Comparison of ENCODE assay signal across 8 cellular contexts in the genomic region with DNA sequence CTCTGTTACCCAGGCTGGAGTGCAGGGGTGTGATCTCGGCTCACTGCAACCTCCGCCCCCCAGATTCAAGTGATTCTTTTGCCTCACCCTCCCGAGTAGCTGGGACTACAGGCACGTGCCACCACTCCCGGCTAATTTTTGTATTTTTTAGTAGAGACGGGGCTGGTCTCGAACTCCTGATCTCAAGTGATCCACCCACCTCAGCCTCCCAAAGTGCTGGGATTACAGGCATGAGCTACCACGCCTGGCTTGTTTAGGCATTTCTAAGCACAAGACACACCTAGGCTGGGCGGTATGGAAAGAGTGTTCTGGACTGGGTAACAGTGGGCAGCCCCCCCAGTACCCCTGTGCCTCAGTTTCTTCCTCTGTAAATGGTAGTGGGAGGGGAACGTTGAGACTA. TPM values are rescaled to one million over a fixed set of nuclear protein-coding genes. Genes with fewer than 3 reads are reported as not detected.
DNase-seq lines count a peak whose midpoint lies in the region; ATAC-seq, FAIRE-seq and TF ChIP-seq lines count a peak whose summit lies in the region.
"Not testable (repeated sequence)": the region's sequence is repeated elsewhere in the genome, so short reads cannot be mapped to it uniquely, and the experiment has no call there.
"Had no signal": no experiment of that assay in that cellular context is flagged by ENCODE, and none has a peak within 500 bp of the region (broad histone marks: within the 10 kb centered on the region; RNA-seq: fewer than 3 reads in every experiment).

No MANE protein-coding gene starts in this region.

- H3K9me3 Mint-ChIP-seq in brain, result not testable (repeated sequence)

- ATAC-seq in IMR-90 (ENCODE audit: low read depth); thoracic aorta (ENCODE audit: insufficient number of reproducible peaks, low FRiP score, low read depth): not testable (repeated sequence)

- not testable (repeated sequence) for BruUV-seq in IMR-90 (replicated peaks; lab: Mats Ljungman, UMichigan); endothelial cell of umbilical vein (replicated peaks; lab: Mats Ljungman, UMichigan)

- TF ChIP-seq EP300 in sigmoid colon (IDR thresholded peaks at IDR 0.05), result not testable (repeated sequence)

- H2BK120ac ChIP-seq in IMR-90 (ENCODE audit: low read depth, low read length), result peak overlapping the region; percentile 86; the same call in 1 of the 2 replicates

- H3K4me1 Mint-ChIP-seq in brain, result peaks cover 35% of the 10 kb centered on the region

- not testable (repeated sequence) for FAIRE-seq in endothelial cell of umbilical vein (lab: Jason Lieb, UNC)

- H3K4me3 ChIP-seq in IMR-90 (ENCODE audit: insufficient read depth, low read depth, low read length); endothelial cell of umbilical vein (replicated peaks in 1 of 3; ENCODE audit: insufficient read depth in 1 of 3, low read depth in 1 of 3, low read length in 3 of 3); right atrium auricular region: not testable (repeated sequence)
- H3K4me3 ChIP-seq in muscle layer of duodenum (ENCODE audit: low read depth in 1 of 2, low read length in 2 of 2), result peak overlapping the region in 1 of 2 donors; percentile 39
- H3K4me3 ChIP-seq in sigmoid colon, result peak overlapping the region in 3 of 4 donors; percentile 16 to 36 (median 31)
- peak overlapping the region; percentile 50 for H3K4me3 ChIP-seq in thoracic aorta

- DNase-seq in IMR-90; endothelial cell of umbilical vein (ENCODE audit: low read depth, low spot score); right atrium auricular region (ENCODE audit: low spot score); sigmoid colon; thoracic aorta (ENCODE audit: low spot score): not testable (repeated sequence)

- CTCF ChIA-PET in IMR-90 (lab: Yijun Ruan, JAX), result not testable (repeated sequence)
- CTCF ChIA-PET in endothelial cell of umbilical vein (lab: Charles Lee), result interaction anchor here (1.8 to 10.3 kb wide), 2 partner anchors 12 to 26 kb away, joined by 4 to 241 read pairs; a partner anchor contains a TSS

- not testable (repeated sequence) for H3K36me3 Mint-ChIP-seq in brain

- not testable (repeated sequence) for H3K27me3 ChIP-seq in IMR-90 (ENCODE audit: control insufficient read depth, insufficient read depth, low read length); endothelial cell of umbilical vein (ENCODE audit: control insufficient read depth in 2 of 2, insufficient read depth in 2 of 2, low read length in 2 of 2); right atrium auricular region; muscle layer of duodenum (ENCODE audit: low read depth, low read length); sigmoid colon; thoracic aorta (replicated peaks; ENCODE audit: insufficient read depth)

- peak overlapping the region; percentile 89; the same call in 1 of the 2 replicates for H2AK5ac ChIP-seq in IMR-90 (ENCODE audit: low read depth, low read length)

- H3K4me3 Mint-ChIP-seq in brain, result peak overlapping the region in 2 of 5 experiments; percentile 41 to 71

- H2BK15ac ChIP-seq in IMR-90 (ENCODE audit: low read depth, low read length), result peak overlapping the region; percentile 49; the same call in 2 of the 3 replicates

- H3K4me1 ChIP-seq in IMR-90 (ENCODE audit: control insufficient read depth, insufficient read depth, low read length), result peaks cover 24% of the 10 kb centered on the region
- peaks cover 25% of the 10 kb centered on the region for H3K4me1 ChIP-seq in endothelial cell of umbilical vein (ENCODE audit: control insufficient read depth, extremely low read depth, insufficient read depth, low read length)
- peaks cover 0 to 61% of the 10 kb centered on the region in 2 donors for H3K4me1 ChIP-seq in right atrium auricular region
- peaks cover 15 to 43% of the 10 kb centered on the region in 2 donors for H3K4me1 ChIP-seq in muscle layer of duodenum (ENCODE audit: control insufficient read depth in 1 of 2, insufficient read depth in 2 of 2, low read length in 2 of 2)
- peaks cover 5 to 72% (median 64%) of the 10 kb centered on the region in 4 donors for H3K4me1 ChIP-seq in sigmoid colon
- peaks cover 50 to 66% of the 10 kb centered on the region in 2 donors for H3K4me1 ChIP-seq in thoracic aorta (ENCODE audit: control insufficient read depth in 1 of 2, low read depth in 2 of 2)

- H4K5ac ChIP-seq in IMR-90 (ENCODE audit: low read depth, low read length), result peak overlapping the region; percentile 96

- H4K20me1 ChIP-seq in IMR-90 (ENCODE audit: insufficient read depth, low read length); endothelial cell of umbilical vein (replicated peaks; ENCODE audit: control insufficient read depth, extremely low read depth, insufficient read depth, low read length): not testable (repeated sequence)

- not testable (repeated sequence) for H2AK9ac ChIP-seq in IMR-90 (replicated peaks; ENCODE audit: low read depth, low read length, poor library complexity)

- 47% methylated on average over 5 of the region's 10 CpGs; no CpG with 5 or more reads in 1 of the 2 experiments for WGBS in IMR-90 (ENCODE audit: extremely low coverage in 2 of 2, insufficient read length in 1 of 2), 2 experiments
- WGBS in sigmoid colon, 2 donors, result 78 to 82% methylated on average over 10 of the region's 10 CpGs

- not testable (repeated sequence) for H3K27me3 Mint-ChIP-seq in brain

- POLR2A ChIA-PET in IMR-90 (lab: Charles Lee; ENCODE audit: unreplicated experiment), result not testable (repeated sequence)
- POLR2A ChIA-PET in endothelial cell of umbilical vein (lab: Charles Lee), result interaction anchor here (1.7 kb wide), 1 partner anchor 12 kb away, joined by 5 read pairs; no protein-coding TSS in a partner anchor

- H3K56ac ChIP-seq in IMR-90 (ENCODE audit: extremely low read depth, insufficient read depth, low read length), result peak overlapping the region; percentile 57

- not testable (repeated sequence) for TF ChIP-seq RAD21 in IMR-90 (IDR thresholded peaks at IDR 0.05; ENCODE audit: low read length)

- dilution Hi-C loops in IMR-90 (cut with HindIII; ENCODE audit: low sequenced_read_pairs, unreplicated experiment); endothelial cell of umbilical vein (cut with MboI; ENCODE audit: extremely low pct_ligation_motif_present, low sequenced_read_pairs): not testable (repeated sequence)

- not testable (repeated sequence) for TF ChIP-seq CTCF in IMR-90 (conservative IDR thresholded peaks at IDR 0.05; ENCODE audit: low read depth, low read length); brain (conservative IDR thresholded peaks at IDR 0.05); endothelial cell of umbilical vein (IDR thresholded peaks at IDR 0.05; ENCODE audit: extremely low read depth in 1 of 2, insufficient read depth in 1 of 2, low read depth in 1 of 2, low read length in 2 of 2); right atrium auricular region (IDR thresholded peaks at IDR 0.05); sigmoid colon (IDR thresholded peaks at IDR 0.05); thoracic aorta (IDR thresholded peaks at IDR 0.05)

- H4K8ac ChIP-seq in IMR-90 (ENCODE audit: low read depth in 2 of 2, low read length in 2 of 2), result peak overlapping the region; percentile 94 to 97; a peak in 3 of 4 replicates

- peak overlapping the region; percentile 95 for H3K14ac ChIP-seq in IMR-90 (replicated peaks; ENCODE audit: low read depth, low read length)

- H3K23ac ChIP-seq in IMR-90 (ENCODE audit: low read depth, low read length), result peak overlapping the region; percentile 93; the same call in 1 of the 2 replicates

- H3K9me3 ChIP-seq in IMR-90 (ENCODE audit: control insufficient read depth, insufficient read depth, low read length); endothelial cell of umbilical vein (replicated peaks; ENCODE audit: control insufficient read depth, insufficient read depth, low read length); right atrium auricular region; muscle layer of duodenum (ENCODE audit: control insufficient read depth in 1 of 2, low read length in 2 of 2); sigmoid colon; thoracic aorta: not testable (repeated sequence)

- H3K18ac ChIP-seq in IMR-90 (ENCODE audit: low read depth, low read length), result peak overlapping the region; percentile 86; the same call in 1 of the 2 replicates

- not testable (repeated sequence) for H2BK20ac ChIP-seq in IMR-90 (ENCODE audit: low read depth, low read length)

- not testable (repeated sequence) for TF ChIP-seq POLR2A in IMR-90 (IDR thresholded peaks at IDR 0.05; ENCODE audit: low read depth, low read length); endothelial cell of umbilical vein (IDR thresholded peaks at IDR 0.05; ENCODE audit: low read depth, low read length); sigmoid colon (IDR thresholded peaks at IDR 0.05)

- H3K27ac ChIP-seq in IMR-90 (ENCODE audit: insufficient read depth, low read length), result peak overlapping the region; percentile 94; the same call in 1 of the 2 replicates
- not testable (repeated sequence) for H3K27ac ChIP-seq in endothelial cell of umbilical vein (ENCODE audit: insufficient read depth, low read depth, low read length)
- H3K27ac ChIP-seq in right atrium auricular region, result peak overlapping the region; percentile 85 to 88
- H3K27ac ChIP-seq in muscle layer of duodenum (ENCODE audit: low read length), result peak overlapping the region; percentile 85
- peak overlapping the region; percentile 95 to 98 (median 97) for H3K27ac ChIP-seq in sigmoid colon
- H3K27ac ChIP-seq in thoracic aorta, result peak overlapping the region; percentile 96 to 99

- peak overlapping the region; percentile 77 for H2BK5ac ChIP-seq in IMR-90 (ENCODE audit: low read depth, low read length, poor library complexity, severe bottlenecking)

- peak overlapping the region; percentile 83; the same call in 1 of the 2 replicates for H3K9ac ChIP-seq in IMR-90 (ENCODE audit: low read depth, low read length)
- H3K9ac ChIP-seq in endothelial cell of umbilical vein (replicated peaks; ENCODE audit: extremely low read depth, insufficient read depth, low read length), result not testable (repeated sequence)

- H3K79me2 ChIP-seq in endothelial cell of umbilical vein (ENCODE audit: control insufficient read depth, insufficient read depth, low read length), result not testable (repeated sequence)

- intact Hi-C loops in IMR-90 (cut with micrococcal nuclease), result loop anchor here (10.0 kb wide), 1 partner anchor 85 kb away; a partner anchor contains a TSS
- intact Hi-C loops in endothelial cell of umbilical vein (cut with micrococcal nuclease); sigmoid colon (cut with DNase I): not testable (repeated sequence)

- in situ Hi-C loops in IMR-90 (cut with MboI; ENCODE audit: low sequenced_read_pairs), result not testable (repeated sequence)

- not testable (repeated sequence) for H3K36me3 ChIP-seq in IMR-90 (ENCODE audit: control insufficient read depth, insufficient read depth, low read length); thoracic aorta
- H3K36me3 ChIP-seq in endothelial cell of umbilical vein (ENCODE audit: control insufficient read depth in 2 of 2, extremely low read depth in 1 of 2, insufficient read depth in 2 of 2, low read length in 2 of 2), result peaks cover 3 to 13% of the 10 kb centered on the region in 2 experiments
- H3K36me3 ChIP-seq in right atrium auricular region, result peaks cover 15% of the 10 kb centered on the region
- H3K36me3 ChIP-seq in muscle layer of duodenum (ENCODE audit: control insufficient read depth in 1 of 2, insufficient read depth in 2 of 2, low read length in 2 of 2), result peaks cover 11 to 16% of the 10 kb centered on the region in 2 donors
- peaks cover 0 to 15% (median 12%) of the 10 kb centered on the region in 4 donors for H3K36me3 ChIP-seq in sigmoid colon

- peak overlapping the region; percentile 78 to 86 (median 80) for H3K27ac Mint-ChIP-seq in brain

- H3K4ac ChIP-seq in IMR-90 (ENCODE audit: low read depth, low read length), result peak overlapping the region; percentile 98

- H2AFZ ChIP-seq in IMR-90 (replicated peaks; ENCODE audit: low read length, poor library complexity) (peak overlapping the region; percentile 95), endothelial cell of umbilical vein (ENCODE audit: low read depth, low read length) (peak overlapping the region; percentile 94)

- peak overlapping the region; percentile 64; the same call in 1 of the 2 replicates for H3K4me2 ChIP-seq in IMR-90 (ENCODE audit: low read depth, low read length)
- H3K4me2 ChIP-seq in endothelial cell of umbilical vein (ENCODE audit: insufficient read depth, low read length), result not testable (repeated sequence)

- peaks cover 13% of the 10 kb centered on the region for H3K9me1 ChIP-seq in IMR-90 (ENCODE audit: insufficient read depth, low read length)
- not testable (repeated sequence) for H3K9me1 ChIP-seq in endothelial cell of umbilical vein (replicated peaks; ENCODE audit: control insufficient read depth, extremely low read depth, insufficient read depth, low read length)

- peaks cover 5 to 26% of the 10 kb centered on the region in 2 experiments; a peak in 3 of 4 replicates for H3K79me1 ChIP-seq in IMR-90 (ENCODE audit: low read depth in 1 of 2, low read length in 2 of 2)

- H4K91ac ChIP-seq in IMR-90 (ENCODE audit: insufficient read depth, low read depth, low read length), result peak overlapping the region; percentile 95

RNA-seq across cellular contexts. Expression of a gene that starts 8.2 kb away (rescaled TPM):
- total RNA-seq in IMR-90 (2012; rRNA removed) (1.4 TPM in 2 replicates), endothelial cell of umbilical vein (56.7 and 67.7 TPM in 2 replicates), right atrium auricular region (10 to 100 TPM; 16.8 to 24.8 TPM), sigmoid colon (10 to 100 TPM; 27.8 to 40.9 (median 37.2) TPM), thoracic aorta (10 to 100 TPM; 58.9 to 94.0 TPM)
- polyA plus RNA-seq in IMR-90 (2012; rRNA removed) (7.2 and 7.5 TPM in 2 replicates), brain (ENCODE audit: insufficient read depth, low read depth, low replicate concordance) (46.1 TPM), endothelial cell of umbilical vein (75.1 and 85.3 TPM in 2 replicates), sigmoid colon (10 to 100 TPM; 28.7 to 41.0 (median 39.0) TPM)
- polyA plus RNA-seq in IMR-90 (2012; cell fraction: cytosol; rRNA removed), result 5.0 and 7.5 TPM in 2 replicates
- polyA plus RNA-seq in IMR-90 (2012; cell fraction: nucleus; rRNA removed; ENCODE audit: low replicate concordance), result 9.3 and 15.7 TPM in 2 replicates
- 36.1 and 45.2 TPM in 2 replicates for polyA plus RNA-seq in endothelial cell of umbilical vein (2011; cell fraction: cytosol; rRNA removed)
- 92.7 and 117 TPM in 2 replicates for polyA plus RNA-seq in endothelial cell of umbilical vein (2011; cell fraction: nucleus; rRNA removed)
- polyA plus RNA-seq in endothelial cell of umbilical vein (2012), result 38.5 and 58.5 TPM in 2 replicates
- 42.0 and 46.2 TPM in 2 replicates for polyA minus RNA-seq in endothelial cell of umbilical vein
- 17.7 TPM for polyA minus RNA-seq in endothelial cell of umbilical vein (2011; cell fraction: cytosol; rRNA and poly(A)+ RNA removed)
- polyA minus RNA-seq in endothelial cell of umbilical vein (2011; cell fraction: nucleus; rRNA and poly(A)+ RNA removed), result 41.4 and 72.3 TPM in 2 replicates

RNA-seq across cellular contexts. Expression of a gene that starts 15.1 kb away (rescaled TPM):
- total RNA-seq in IMR-90 (2012; rRNA removed) (7.8 and 9.0 TPM in 2 replicates), endothelial cell of umbilical vein (120 and 126 TPM in 2 replicates), right atrium auricular region (100 to 1,000 TPM in 1 of 2 donors, 10 to 100 TPM in 1; 100.0 to 163 TPM), sigmoid colon (10 to 100 TPM; 44.2 to 73.1 (median 56.9) TPM), thoracic aorta (10 to 100 TPM; 55.8 to 83.1 TPM)
- polyA plus RNA-seq in IMR-90 (2012; rRNA removed) (35.5 and 36.7 TPM in 2 replicates), brain (ENCODE audit: insufficient read depth, low read depth, low replicate concordance) (502 TPM), endothelial cell of umbilical vein (81.5 and 104 TPM in 2 replicates), sigmoid colon (100 to 1,000 TPM in 1 of 3 donors, 10 to 100 TPM in 2; 87.1 to 110 (median 91.3) TPM)
- polyA plus RNA-seq in IMR-90 (2012; cell fraction: cytosol; rRNA removed), result 28.5 and 41.3 TPM in 2 replicates
- polyA plus RNA-seq in IMR-90 (2012; cell fraction: nucleus; rRNA removed; ENCODE audit: low replicate concordance), result 54.3 and 84.4 TPM in 2 replicates
- 35.6 and 46.5 TPM in 2 replicates for polyA plus RNA-seq in endothelial cell of umbilical vein (2011; cell fraction: cytosol; rRNA removed)
- 76.5 and 76.7 TPM in 2 replicates for polyA plus RNA-seq in endothelial cell of umbilical vein (2011; cell fraction: nucleus; rRNA removed)
- polyA plus RNA-seq in endothelial cell of umbilical vein (2012), result 99.5 and 124 TPM in 2 replicates
- 71.7 and 72.7 TPM in 2 replicates for polyA minus RNA-seq in endothelial cell of umbilical vein
- 28.6 TPM for polyA minus RNA-seq in endothelial cell of umbilical vein (2011; cell fraction: cytosol; rRNA and poly(A)+ RNA removed)
- 52.0 and 56.1 TPM in 2 replicates for polyA minus RNA-seq in endothelial cell of umbilical vein (2011; cell fraction: nucleus; rRNA and poly(A)+ RNA removed)

RNA-seq across cellular contexts. Expression of a gene that starts 26.0 kb away (rescaled TPM):
- total RNA-seq in IMR-90 (2012; rRNA removed), result under 0.01 TPM in 1 of 2 replicates, not detected in the other
- 0.31 and 0.52 TPM in 2 replicates for polyA plus RNA-seq in IMR-90 (2012; rRNA removed)
- 0.14 and 1.0 TPM in 2 replicates for polyA plus RNA-seq in IMR-90 (2012; cell fraction: cytosol; rRNA removed)
- polyA plus RNA-seq in IMR-90 (2012; cell fraction: nucleus; rRNA removed; ENCODE audit: low replicate concordance), result 2.1 and 4.2 TPM in 2 replicates
- 1.8 TPM for polyA plus RNA-seq in brain (ENCODE audit: insufficient read depth, low read depth, low replicate concordance)
- total RNA-seq in endothelial cell of umbilical vein, result 7.1 and 14.9 TPM in 2 replicates
- polyA plus RNA-seq in endothelial cell of umbilical vein, result 6.9 and 7.7 TPM in 2 replicates
- 3.3 and 4.8 TPM in 2 replicates for polyA plus RNA-seq in endothelial cell of umbilical vein (2011; cell fraction: cytosol; rRNA removed)
- 24.6 and 25.1 TPM in 2 replicates for polyA plus RNA-seq in endothelial cell of umbilical vein (2011; cell fraction: nucleus; rRNA removed)
- 2.2 and 3.1 TPM in 2 replicates for polyA plus RNA-seq in endothelial cell of umbilical vein (2012)
- 6.7 and 7.4 TPM in 2 replicates for polyA minus RNA-seq in endothelial cell of umbilical vein
- polyA minus RNA-seq in endothelial cell of umbilical vein (2011; cell fraction: cytosol; rRNA and poly(A)+ RNA removed), result 62.6 TPM
- 7.5 and 14.8 TPM in 2 replicates for polyA minus RNA-seq in endothelial cell of umbilical vein (2011; cell fraction: nucleus; rRNA and poly(A)+ RNA removed)
- 10 to 100 TPM; 11.1 to 25.9 TPM for total RNA-seq in right atrium auricular region
- total RNA-seq in sigmoid colon, result 10 to 100 TPM in 2 of 4 donors, 1 to 10 TPM in 2; 4.3 to 11.4 (median 9.6) TPM
- 10 to 100 TPM in 2 of 3 donors, 1 to 10 TPM in 1; 6.0 to 61.9 (median 17.1) TPM for polyA plus RNA-seq in sigmoid colon
- total RNA-seq in thoracic aorta, result 10 to 100 TPM; 13.5 to 36.0 TPM
- total RNA-seq: SJSA1 had no signal

RNA-seq across cellular contexts. Expression of a gene that starts 26.5 kb away (rescaled TPM):
- 7.9 and 8.1 TPM in 2 replicates for total RNA-seq in IMR-90 (2012; rRNA removed)
- 10.6 and 10.8 TPM in 2 replicates for polyA plus RNA-seq in IMR-90 (2012; rRNA removed)
- polyA plus RNA-seq in IMR-90 (2012; cell fraction: cytosol; rRNA removed), result 5.7 and 8.8 TPM in 2 replicates
- polyA plus RNA-seq in IMR-90 (2012; cell fraction: nucleus; rRNA removed; ENCODE audit: low replicate concordance), result 17.0 and 21.9 TPM in 2 replicates
- polyA plus RNA-seq in brain (ENCODE audit: insufficient read depth, low read depth, low replicate concordance), result 12.5 TPM
- total RNA-seq in endothelial cell of umbilical vein, result 28.1 and 33.5 TPM in 2 replicates
- 18.6 and 19.3 TPM in 2 replicates for polyA plus RNA-seq in endothelial cell of umbilical vein
- polyA plus RNA-seq in endothelial cell of umbilical vein (2011; cell fraction: cytosol; rRNA removed), result 13.3 and 16.1 TPM in 2 replicates
- 15.9 and 16.9 TPM in 2 replicates for polyA plus RNA-seq in endothelial cell of umbilical vein (2011; cell fraction: nucleus; rRNA removed)
- polyA plus RNA-seq in endothelial cell of umbilical vein (2012), result 18.0 and 25.3 TPM in 2 replicates
- 10.9 and 12.8 TPM in 2 replicates for polyA minus RNA-seq in endothelial cell of umbilical vein
- polyA minus RNA-seq in endothelial cell of umbilical vein (2011; cell fraction: cytosol; rRNA and poly(A)+ RNA removed), result 14.5 TPM
- polyA minus RNA-seq in endothelial cell of umbilical vein (2011; cell fraction: nucleus; rRNA and poly(A)+ RNA removed), result 5.7 and 6.3 TPM in 2 replicates
- 1 to 10 TPM; 7.0 to 9.8 TPM for total RNA-seq in right atrium auricular region
- 10 to 100 TPM; 22.4 to 27.5 (median 25.1) TPM for total RNA-seq in sigmoid colon
- 10 to 100 TPM in 2 of 3 donors, 1 to 10 TPM in 1; 7.2 to 19.1 (median 10.2) TPM for polyA plus RNA-seq in sigmoid colon
- 10 to 100 TPM; 21.4 to 22.6 TPM for total RNA-seq in thoracic aorta

RNA-seq across cellular contexts. Expression of a gene that starts 34.5 kb away (rescaled TPM):
- total RNA-seq in IMR-90 (2012; rRNA removed), result 13.3 and 15.3 TPM in 2 replicates
- 42.5 and 55.5 TPM in 2 replicates for polyA plus RNA-seq in IMR-90 (2012; rRNA removed)
- 44.8 and 51.3 TPM in 2 replicates for polyA plus RNA-seq in IMR-90 (2012; cell fraction: cytosol; rRNA removed)
- 108 and 241 TPM in 2 replicates for polyA plus RNA-seq in IMR-90 (2012; cell fraction: nucleus; rRNA removed; ENCODE audit: low replicate concordance)
- 83.7 TPM for polyA plus RNA-seq in brain (ENCODE audit: insufficient read depth, low read depth, low replicate concordance)
- total RNA-seq in endothelial cell of umbilical vein, result 93.8 and 94.4 TPM in 2 replicates
- 82.7 and 100 TPM in 2 replicates for polyA plus RNA-seq in endothelial cell of umbilical vein
- polyA plus RNA-seq in endothelial cell of umbilical vein (2011; cell fraction: cytosol; rRNA removed), result 38.2 and 44.1 TPM in 2 replicates
- 132 and 146 TPM in 2 replicates for polyA plus RNA-seq in endothelial cell of umbilical vein (2011; cell fraction: nucleus; rRNA removed)
- polyA plus RNA-seq in endothelial cell of umbilical vein (2012), result 43.0 and 51.9 TPM in 2 replicates
- 35.1 and 57.6 TPM in 2 replicates for polyA minus RNA-seq in endothelial cell of umbilical vein
- 85.2 TPM for polyA minus RNA-seq in endothelial cell of umbilical vein (2011; cell fraction: cytosol; rRNA and poly(A)+ RNA removed)
- 37.6 and 39.5 TPM in 2 replicates for polyA minus RNA-seq in endothelial cell of umbilical vein (2011; cell fraction: nucleus; rRNA and poly(A)+ RNA removed)
- 10 to 100 TPM; 27.2 to 36.4 TPM for total RNA-seq in right atrium auricular region
- 10 to 100 TPM; 32.8 to 50.6 (median 41.8) TPM for total RNA-seq in sigmoid colon
- polyA plus RNA-seq in sigmoid colon, result 10 to 100 TPM; 55.9 to 71.5 (median 57.1) TPM
- total RNA-seq in thoracic aorta, result 10 to 100 TPM; 42.4 to 56.2 TPM
